Comparison of ENCODE assay signal across 16 cellular contexts in the genomic region with DNA sequence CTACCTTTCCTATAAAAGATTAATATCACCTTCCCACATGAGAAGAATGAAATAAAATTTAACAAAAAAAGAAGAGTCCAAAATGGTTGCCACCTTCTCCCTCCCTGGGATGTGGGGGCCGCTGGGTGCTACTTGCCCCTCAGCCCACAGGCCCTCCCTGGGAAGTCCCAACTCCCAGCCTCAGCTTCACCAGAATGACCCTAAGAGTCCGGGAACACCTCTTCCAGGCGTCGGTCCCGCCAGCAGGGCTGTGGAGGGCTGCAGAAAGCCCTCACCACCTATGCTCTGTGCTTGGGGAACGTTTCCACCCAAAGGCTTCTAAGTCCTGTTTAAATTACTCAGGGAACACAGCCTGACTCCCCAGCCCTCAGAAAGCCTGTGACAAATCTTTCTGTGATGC.
A peak's percentile ranks its signal among the peaks of the same experiment; 100 is the strongest.
DNase-seq lines count a peak whose midpoint lies in the region; ATAC-seq and TF ChIP-seq lines count a peak whose summit lies in the region.
"Had no signal": no experiment of that assay in that cellular context is flagged by ENCODE, and none has a peak within 500 bp of the region (broad histone marks: within the 10 kb centered on the region; RNA-seq: fewer than 3 reads in every experiment).

No MANE protein-coding gene starts in this region.

- H3K9me2 ChIP-seq in OCI-LY7 (ENCODE audit: insufficient read depth, low read length) = no peaks in the 10 kb centered on the region

- H3K79me2 ChIP-seq in OCI-LY7 (ENCODE audit: insufficient read depth, low read depth, low read length) = no peaks in the 10 kb centered on the region

- no peaks in the 10 kb centered on the region for H4K20me1 ChIP-seq in OCI-LY7 (ENCODE audit: insufficient read depth, low read length)

- no peak overlapping the region for H3K9ac ChIP-seq in endodermal cell (ENCODE audit: extremely low read depth, low read length, poor library complexity, severe bottlenecking)
- H3K9ac ChIP-seq: BLaER1 treated with 17β-estradiol and CSF1 and Interleukin-3, amounts not matched to agents 10 nM and 100 nM; GM23248 had no signal

- no peak overlapping the region for H2AFZ ChIP-seq in OCI-LY7 (ENCODE audit: low read length)
- H2AFZ ChIP-seq: GM23248 had no signal

- H3K4me1 Mint-ChIP-seq in endodermal cell = peaks cover 1% of the 10 kb centered on the region
- H3K4me1 Mint-ChIP-seq: CD14-positive monocyte; CD8-positive, alpha-beta memory T cell had no signal

- H3K4me3 Mint-ChIP-seq in endodermal cell = no peak overlapping the region
- H3K4me3 Mint-ChIP-seq: CD14-positive monocyte; CD4-positive, alpha-beta T cell; CD8-positive, alpha-beta memory T cell had no signal

- WGBS in endodermal cell (ENCODE audit: insufficient coverage in 1 of 2, insufficient read length in 1 of 2), 2 experiments = 86 to 100% methylated on average over 3 to 6 of the region's 6 CpGs
- WGBS in stomach, 5 donors = 79 to 93% (median 90%) methylated on average over 6 of the region's 6 CpGs

- no peak overlapping the region for H3K27ac Mint-ChIP-seq in endodermal cell
- H3K27ac Mint-ChIP-seq: CD14-positive monocyte; CD4-positive, alpha-beta T cell had no signal

- POLR2A ChIA-PET in OCI-LY7 (lab: Charles Lee) = no interaction called here

- peak overlapping the region; percentile 85 for H3K4me3 ChIP-seq in NB4 (ENCODE audit: low read depth, low read length)
- H3K4me3 ChIP-seq in OCI-LY7 (ENCODE audit: low read depth, low read length, poor library complexity, severe bottlenecking) = no peak overlapping the region
- no peak overlapping the region for H3K4me3 ChIP-seq in endodermal cell (ENCODE audit: low read length)
- H3K4me3 ChIP-seq in stomach = no peak overlapping the region
- H3K4me3 ChIP-seq: BLaER1 treated with 17β-estradiol and CSF1 and Interleukin-3, amounts not matched to agents 10 nM and 100 nM; GM23248 had no signal

- no peak overlapping the region for H3K27ac ChIP-seq in OCI-LY7 (ENCODE audit: low read depth, low read length, poor library complexity, severe bottlenecking)
- no peak overlapping the region for H3K27ac ChIP-seq in endodermal cell (ENCODE audit: low read depth, low read length)
- H3K27ac ChIP-seq in stomach = no peak overlapping the region
- H3K27ac ChIP-seq: BLaER1 treated with 17β-estradiol and CSF1 and Interleukin-3, amounts not matched to agents 10 nM and 100 nM; GM23248 had no signal

- peaks cover 35% of the 10 kb centered on the region for H3K36me3 Mint-ChIP-seq in endodermal cell (ENCODE audit: low read depth)
- H3K36me3 Mint-ChIP-seq: CD14-positive monocyte; CD8-positive, alpha-beta memory T cell had no signal

- peak overlapping the region; percentile 14; the same call in 1 of the 2 replicates for H3K4me2 ChIP-seq in OCI-LY7 (ENCODE audit: low read length)
- H3K4me2 ChIP-seq: BLaER1 treated with 17β-estradiol and CSF1 and Interleukin-3, amounts not matched to agents 10 nM and 100 nM had no signal

- no peaks in the 10 kb centered on the region for H3K27me3 Mint-ChIP-seq in endodermal cell (ENCODE audit: insufficient read depth)
- H3K27me3 Mint-ChIP-seq: CD4-positive, alpha-beta T cell had no signal

- CTCF ChIA-PET in OCI-LY7 (lab: Charles Lee; ENCODE audit: unreplicated experiment) = no interaction called here

- H3K9me3 Mint-ChIP-seq in endodermal cell = no peaks in the 10 kb centered on the region
- H3K9me3 Mint-ChIP-seq: CD4-positive, alpha-beta T cell; CD8-positive, alpha-beta memory T cell had no signal

- TF ChIP-seq CTCF in NB4 (IDR thresholded peaks at IDR 0.05; ENCODE audit: low read depth, low read length) (no peak), OCI-LY7 (conservative IDR thresholded peaks at IDR 0.05; ENCODE audit: low read length) (no peak), endodermal cell (conservative IDR thresholded peaks at IDR 0.05) (no peak), stomach (IDR thresholded peaks at IDR 0.05) (no peak)

- intact Hi-C loops in OCI-LY7 (cut with micrococcal nuclease; ENCODE audit: unreplicated experiment) = no loop called here
- intact Hi-C loops in stomach (cut with DNase I; ENCODE audit: low total_unique reads) = no loop called here

- no TSS peak for BruUV-seq in OCI-LY7 (replicated peaks; lab: Mats Ljungman, UMichigan)

- no peak for ATAC-seq in GM18907 (IDR thresholded peaks at IDR 0.05; ENCODE audit: unreplicated experiment)

- TF ChIP-seq EP300 in stomach (IDR thresholded peaks at IDR 0.05) = no peak

- DNase-seq in NB4 (ENCODE audit: low read depth) (no peak), OCI-LY7 (ENCODE audit: low spot score) (no peak), endodermal cell (peak; percentile 35), NCI-H2171 treated with DMSO at 0.1 percent for 48 hours (lab: John Stamatoyannopoulos, UW) (no peak), stomach (no peak), medulla oblongata (ENCODE audit: extremely low spot score) (no peak)
- DNase-seq: BE2C; CD4-positive, alpha-beta T cell; CD8-positive, alpha-beta memory T cell; GF-D8; GM23248; H7; HCEC 1CT had no signal

- TF ChIP-seq POLR2A in NB4 (IDR thresholded peaks at IDR 0.05; ENCODE audit: extremely low read depth, insufficient read length) (no peak), stomach (IDR thresholded peaks at IDR 0.05) (no peak)

- H3K36me3 ChIP-seq in OCI-LY7 (ENCODE audit: insufficient read depth, low read length) = no peaks in the 10 kb centered on the region
- peaks cover 10% of the 10 kb centered on the region for H3K36me3 ChIP-seq in endodermal cell (ENCODE audit: control insufficient read depth, insufficient read depth, low read length)
- H3K36me3 ChIP-seq in stomach = peaks cover 0 to 50% (median 35%) of the 10 kb centered on the region in 4 donors
- H3K36me3 ChIP-seq: BLaER1 treated with 17β-estradiol and CSF1 and Interleukin-3, amounts not matched to agents 10 nM and 100 nM had no signal

- H3K4me1 ChIP-seq in OCI-LY7 (ENCODE audit: insufficient read depth, low read length, poor library complexity, severe bottlenecking) (peaks cover 9% of the 10 kb centered on the region), endodermal cell (ENCODE audit: control insufficient read depth, insufficient read depth, low read length) (peaks cover 8% of the 10 kb centered on the region), stomach (peaks cover 0 to 15% (median 12%) of the 10 kb centered on the region in 4 donors)

- H3K9me3 ChIP-seq in OCI-LY7 (ENCODE audit: low read length) (no peaks in the 10 kb centered on the region), endodermal cell (ENCODE audit: control insufficient read depth, low read length) (no peaks in the 10 kb centered on the region), stomach (no peaks in the 10 kb centered on the region)
- H3K9me3 ChIP-seq: BE2C; BLaER1 treated with 17β-estradiol and CSF1 and Interleukin-3, amounts not matched to agents 10 nM and 100 nM had no signal

- H3K27me3 ChIP-seq in endodermal cell (ENCODE audit: control insufficient read depth, insufficient read depth, low read length, poor library complexity, severe bottlenecking) (no peaks in the 10 kb centered on the region), stomach (no peaks in the 10 kb centered on the region)
- H3K27me3 ChIP-seq: BE2C; BLaER1 treated with 17β-estradiol and CSF1 and Interleukin-3, amounts not matched to agents 10 nM and 100 nM had no signal
